1 cellular context compared by ENCODE assay signal in the genomic region with DNA sequence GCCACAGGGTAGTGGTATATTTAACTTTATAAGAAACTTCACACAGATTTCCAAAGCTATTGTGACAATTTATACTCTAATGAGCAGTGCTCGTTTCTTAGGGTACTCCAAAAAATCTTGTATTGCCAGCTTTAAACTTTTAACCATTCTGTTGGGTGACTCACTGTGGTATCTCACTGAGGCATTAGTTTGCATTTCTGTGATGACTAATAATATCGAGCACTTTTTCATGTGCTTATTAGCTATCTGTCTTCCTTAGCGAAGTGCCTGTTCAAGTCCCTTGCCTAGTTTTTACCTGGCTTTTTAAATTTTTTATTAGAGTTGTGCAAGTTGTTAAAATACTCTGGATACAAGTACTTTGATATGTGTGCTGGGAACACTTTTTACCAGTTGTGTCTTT.
TF ChIP-seq lines count a peak whose summit lies in the region.

No MANE protein-coding gene starts in this region.

TF ChIP-seq in GM23338, 12 proteins besides CTCF, POLR2A, EP300 and RAD21 (continued from another document):
- no peak for TF ChIP-seq REST (IDR thresholded peaks at IDR 0.05; ENCODE audit: unreplicated experiment)
- no peak for TF ChIP-seq ETS1 (IDR thresholded peaks at IDR 0.05)
- TF ChIP-seq CREB1 (CRISPR knock-in tag; IDR thresholded peaks at IDR 0.05; ENCODE audit: low read depth), result no peak
- TF ChIP-seq NANOG (IDR thresholded peaks at IDR 0.05; ENCODE audit: borderline replicate concordance), result no peak
- no peak for TF ChIP-seq ZNF331 (CRISPR knock-in tag; IDR thresholded peaks at IDR 0.05; ENCODE audit: low read depth)
TF ChIP-seq in GM23338: peak in this region for 0.
